In genomic region chr12:52307836-52308806, GRCh38 we compare ENCODE assay signal across 8 cellular contexts. TPM values are rescaled to one million over a fixed set of nuclear protein-coding genes. Genes with fewer than 3 reads are reported as not detected.
DNase-seq lines count a peak whose midpoint lies in the region; ATAC-seq and TF ChIP-seq lines count a peak whose summit lies in the region.

No MANE protein-coding gene starts in this region.

- H3K4me3 ChIP-seq in ACC112 (ENCODE audit: low read depth, low read length), result peak overlapping the region; percentile 77
- peak overlapping the region; percentile 40 to 58 for H3K4me3 ChIP-seq in HCT116 (replicated peaks in 1 of 2; ENCODE audit: low read depth in 1 of 2, low read length in 2 of 2)

- no TSS peak for BruUV-seq in HCT116 (replicated peaks; lab: Mats Ljungman, UMichigan)

- H3K9me3 ChIP-seq in HCT116 (ENCODE audit: control insufficient read depth in 1 of 2, insufficient read depth in 1 of 2, low read depth in 1 of 2, low read length in 2 of 2), result no peaks in the 10 kb centered on the region

- H3K27ac ChIP-seq in ACC112 (ENCODE audit: low read depth, low read length) (no peak overlapping the region), HCT116 (ENCODE audit: low read depth, low read length) (peak overlapping the region; percentile 3; the same call in 1 of the 2 replicates), cingulate gyrus (ENCODE audit: low read depth, low read length) (peak overlapping the region; percentile 54)

- peaks cover 4% of the 10 kb centered on the region for H3K4me1 ChIP-seq in ACC112 (ENCODE audit: control insufficient read depth, insufficient read depth, low read length, unreplicated experiment)
- H3K4me1 ChIP-seq in HCT116 (ENCODE audit: control insufficient read depth in 1 of 2, insufficient read depth in 2 of 2, low read length in 2 of 2), result peaks cover 10 to 32% of the 10 kb centered on the region in 2 experiments

- no peaks in the 10 kb centered on the region for H4K20me1 ChIP-seq in HCT116 (ENCODE audit: insufficient read depth)

- peaks cover 14% of the 10 kb centered on the region for H3K27me3 ChIP-seq in ACC112 (ENCODE audit: insufficient read depth, low read length)
- no peaks in the 10 kb centered on the region for H3K27me3 ChIP-seq in HCT116 (ENCODE audit: insufficient read depth, low read length)

- ATAC-seq in HCT116, result peak; percentile 96
- ATAC-seq in GM19452 (IDR thresholded peaks at IDR 0.05; ENCODE audit: unreplicated experiment), result no peak

- RAD21 ChIA-PET in HCT116 (lab: Charles Lee; ENCODE audit: low non-redundant PET in 1 of 2, low total read pairs in 2 of 2, uncharacterized antibody in 2 of 2, unreplicated experiment in 2 of 2), result interaction anchor here in 1 of 2 experiments (0.8 to 2.4 kb wide), 2 partner anchors 19 to 165 kb away, joined by 4 to 5 read pairs; no protein-coding TSS in a partner anchor

- H3K9ac ChIP-seq in HCT116 (ENCODE audit: low read length), result peak overlapping the region; percentile 61

- CTCF ChIA-PET in HCT116 (lab: Charles Lee), result interaction anchor here (1.0 to 2.3 kb wide), 10 partner anchors 10 to 151 kb away, joined by 3 to 16 read pairs (median 6); no protein-coding TSS in a partner anchor

- no peaks in the 10 kb centered on the region for H3K36me3 ChIP-seq in ACC112 (ENCODE audit: insufficient read depth, low read length)
- H3K36me3 ChIP-seq in HCT116 (ENCODE audit: control insufficient read depth in 1 of 2, insufficient read depth in 2 of 2, low read length in 2 of 2), result no peaks in the 10 kb centered on the region

- TF ChIP-seq RAD21 in HCT116 (IDR thresholded peaks at IDR 0.05; ENCODE audit: low read depth), result no peak

- peak overlapping the region; percentile 88 for H2AFZ ChIP-seq in ACC112 (ENCODE audit: low read length, unreplicated experiment)
- no peak overlapping the region for H2AFZ ChIP-seq in HCT116 (ENCODE audit: low read depth, low read length, poor library complexity, severe bottlenecking)

- H3K9me2 ChIP-seq in HCT116 (ENCODE audit: insufficient read depth), result no peaks in the 10 kb centered on the region

- peak; percentile 24 for DNase-seq in HCT116 (ENCODE audit: low read depth, low spot score)
- peak; percentile 7 for DNase-seq in T follicular helper cell (ENCODE audit: low read depth)
- peak; percentile 90 for DNase-seq in left kidney (ENCODE audit: low read depth, low spot score)
- peak; percentile 32 for DNase-seq in stimulated activated CD4-positive, alpha-beta T cell treated with anti-CD3 and anti-CD28 coated beads, Interleukin-4, amount 100 ng/mL, for 1 hour
- DNase-seq in T-helper 9 cell, result no peak

- TF ChIP-seq CTCF in HCT116 (IDR thresholded peaks at IDR 0.05 in 2 of 3, conservative IDR thresholded peaks at IDR 0.05 in 1 of 3; ENCODE audit: borderline replicate concordance in 1 of 3, insufficient read depth in 1 of 3, low read depth in 2 of 3, low read length in 2 of 3), result peak in 1 of 3 experiments; percentile 14; a peak in 1 of 6 replicates

- intact Hi-C loops in HCT116 (cut with micrococcal nuclease), result no loop called here

- TF ChIP-seq POLR2A in HCT116 (IDR thresholded peaks at IDR 0.05; ENCODE audit: borderline replicate concordance, extremely low read depth, insufficient read depth, insufficient read length), result no peak

- H3K79me2 ChIP-seq in ACC112 (ENCODE audit: control insufficient read depth, insufficient read depth, low read length, unreplicated experiment), result no peaks in the 10 kb centered on the region
- no peaks in the 10 kb centered on the region for H3K79me2 ChIP-seq in HCT116 (ENCODE audit: insufficient read depth, low read length)

- H3K4me2 ChIP-seq in HCT116 (ENCODE audit: low read length), result peak overlapping the region; percentile 88

- POLR2A ChIA-PET in HCT116 (lab: Charles Lee), result interaction anchor here (0.7 to 2.4 kb wide), 7 partner anchors 24 to 133 kb away, joined by 3 to 16 read pairs (median 4); no protein-coding TSS in a partner anchor

TF ChIP-seq in HCT116, 20 proteins besides CTCF, POLR2A, EP300 and RAD21:
- TF ChIP-seq YY1 (IDR thresholded peaks at IDR 0.05; ENCODE audit: extremely low read depth, insufficient replicate concordance, low read depth, low read length), result no peak
- TF ChIP-seq, protein P1, sequence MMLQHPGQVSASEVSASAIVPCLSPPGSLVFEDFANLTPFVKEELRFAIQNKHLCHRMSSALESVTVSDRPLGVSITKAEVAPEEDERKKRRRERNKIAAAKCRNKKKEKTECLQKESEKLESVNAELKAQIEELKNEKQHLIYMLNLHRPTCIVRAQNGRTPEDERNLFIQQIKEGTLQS (IDR thresholded peaks at IDR 0.05), result no peak
- no peak for TF ChIP-seq CEBPB (IDR thresholded peaks at IDR 0.05; ENCODE audit: low read depth)
- peak; percentile 66 for TF ChIP-seq POLR2AphosphoS5 (IDR thresholded peaks at IDR 0.05; ENCODE audit: low read depth, low read length)
- peak; percentile 44 for TF ChIP-seq TCF7L2 (IDR thresholded peaks at IDR 0.05; ENCODE audit: borderline replicate concordance, extremely low read depth, insufficient read depth, insufficient read length)
- TF ChIP-seq EZH2phosphoT487 (IDR thresholded peaks at IDR 0.05; ENCODE audit: borderline replicate concordance), result no peak
- TF ChIP-seq, protein P2, sequence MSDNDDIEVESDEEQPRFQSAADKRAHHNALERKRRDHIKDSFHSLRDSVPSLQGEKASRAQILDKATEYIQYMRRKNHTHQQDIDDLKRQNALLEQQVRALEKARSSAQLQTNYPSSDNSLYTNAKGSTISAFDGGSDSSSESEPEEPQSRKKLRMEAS (IDR thresholded peaks at IDR 0.05), result peak; percentile 73; the same call in 1 of the 2 replicates
- TF ChIP-seq EGR1 (IDR thresholded peaks at IDR 0.05; ENCODE audit: low read depth), result no peak
- 0 out of 2 replicates have a peak, but pooled peaks have one; percentile 16 for TF ChIP-seq ZFX (IDR thresholded peaks at IDR 0.05)
- no peak for TF ChIP-seq SIN3A (IDR thresholded peaks at IDR 0.05; ENCODE audit: low read depth)
- TF ChIP-seq JUND (IDR thresholded peaks at IDR 0.05), result no peak
- no peak for TF ChIP-seq ZNF274 (IDR thresholded peaks at IDR 0.05; ENCODE audit: low read depth, low read length)
- no peak for TF ChIP-seq ELF1 (IDR thresholded peaks at IDR 0.05; ENCODE audit: borderline replicate concordance, low read depth)
- no peak for TF ChIP-seq SRF (IDR thresholded peaks at IDR 0.05; ENCODE audit: low read depth)
- no peak for TF ChIP-seq REST (IDR thresholded peaks at IDR 0.05; ENCODE audit: low read depth)
- TF ChIP-seq SP1 (IDR thresholded peaks at IDR 0.05; ENCODE audit: low read depth), result no peak

RNA-seq across cellular contexts. Expression of gene KRT83, which starts 13.1 kb away (rescaled TPM):
- not detected for total RNA-seq in HCT116 (2021; ENCODE audit: unreplicated experiment)
- 0.29 and 0.30 TPM in 2 replicates for polyA plus RNA-seq in HCT116 (2012)

RNA-seq across cellular contexts. Expression of gene KRT81, which starts 16.8 kb away (rescaled TPM):
- total RNA-seq in HCT116 (2021; ENCODE audit: unreplicated experiment), result 0.84 TPM
- polyA plus RNA-seq in HCT116 (2012), result 1.1 and 2.3 TPM in 2 replicates

RNA-seq across cellular contexts. Expression of gene KRT86, which starts 33.7 kb away (rescaled TPM):
- 1.5 TPM for total RNA-seq in HCT116 (2021; ENCODE audit: unreplicated experiment)
- polyA plus RNA-seq in HCT116 (2012), result 0.62 and 1.4 TPM in 2 replicates

RNA-seq across cellular contexts. Expression of gene KRT85, which starts 59.2 kb away (rescaled TPM):
- total RNA-seq in HCT116 (2021; ENCODE audit: unreplicated experiment), result not detected
- polyA plus RNA-seq in HCT116 (2012), result not detected in 2 replicates
